Comparison of ENCODE assay signal across 11 cellular contexts in the genomic region with DNA sequence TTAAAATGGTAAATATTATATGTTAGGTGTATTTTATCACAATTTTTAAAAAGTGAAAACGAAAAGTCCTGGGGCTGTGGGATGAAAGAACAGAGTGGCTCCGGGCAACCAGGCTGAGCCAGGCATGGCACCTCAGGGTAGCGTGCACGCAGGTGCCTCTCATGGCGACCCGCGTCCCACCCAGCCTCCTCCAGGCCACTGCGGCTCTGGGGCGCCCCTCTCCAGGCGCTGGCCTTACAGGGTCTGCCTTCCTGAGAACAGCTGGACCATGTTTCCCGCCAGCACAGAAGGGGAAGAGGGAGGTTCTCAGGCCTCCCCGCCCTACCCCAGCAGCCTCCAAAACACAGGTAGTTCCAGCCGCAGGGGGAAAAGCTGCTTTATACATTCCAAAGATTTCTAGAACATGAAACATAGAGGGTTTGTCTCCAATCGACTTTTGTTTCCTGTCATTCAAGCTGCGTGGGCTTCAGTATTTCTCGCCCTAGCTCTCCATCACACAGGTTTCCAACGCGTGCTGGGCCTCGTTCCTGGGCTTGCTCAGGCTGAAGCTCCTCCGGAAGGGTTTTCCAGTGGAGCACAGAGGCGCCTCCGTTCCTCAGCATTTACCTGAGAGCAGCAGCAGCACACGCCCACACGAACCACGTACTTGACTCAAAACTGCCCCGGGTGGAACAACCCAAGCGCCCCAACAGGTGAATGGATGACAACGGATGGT. TPM values are rescaled to one million over a fixed set of nuclear protein-coding genes. Genes with fewer than 3 reads are reported as not detected.
DNase-seq lines count a peak whose midpoint lies in the region; ATAC-seq and TF ChIP-seq lines count a peak whose summit lies in the region.
"Had no signal": no experiment of that assay in that cellular context is flagged by ENCODE, and none has a peak within 500 bp of the region (broad histone marks: within the 10 kb centered on the region; RNA-seq: fewer than 3 reads in every experiment).

No MANE protein-coding gene starts in this region.

- H3K27ac Mint-ChIP-seq in CD4-positive, alpha-beta memory T cell, result peak overlapping the region; percentile 85 to 99 (median 94)
- H3K27ac Mint-ChIP-seq in central memory CD8-positive, alpha-beta T cell (ENCODE audit: low read depth), result peak overlapping the region; percentile 93

- peak overlapping the region; percentile 29 for H3K4ac ChIP-seq in trophoblast cell (ENCODE audit: low read depth, low read length)

- H3K27me3 Mint-ChIP-seq in CD4-positive, alpha-beta memory T cell, result no peaks in the 10 kb centered on the region
- no peaks in the 10 kb centered on the region for H3K27me3 Mint-ChIP-seq in central memory CD8-positive, alpha-beta T cell

- H3K4me1 ChIP-seq in CD4-positive, alpha-beta memory T cell (ENCODE audit: insufficient read depth, low read length), result peaks cover 99% of the 10 kb centered on the region
- H3K4me1 ChIP-seq in OCI-LY7 (ENCODE audit: insufficient read depth, low read length, poor library complexity, severe bottlenecking), result peaks cover 100% of the 10 kb centered on the region
- H3K4me1 ChIP-seq in trophoblast cell (ENCODE audit: control insufficient read depth in 1 of 2, insufficient read depth in 2 of 2, low read length in 2 of 2), result peaks cover 56 to 60% of the 10 kb centered on the region in 2 experiments

- no peak overlapping the region for H2BK5ac ChIP-seq in trophoblast cell (ENCODE audit: low read depth, low read length, poor library complexity)

- H2AK5ac ChIP-seq in trophoblast cell (ENCODE audit: low read length), result no peak overlapping the region

- H4K91ac ChIP-seq in trophoblast cell (ENCODE audit: low read depth, low read length), result no peak overlapping the region

- peak overlapping the region; percentile 51 to 58 for H3K4me3 ChIP-seq in CD4-positive, alpha-beta memory T cell (ENCODE audit: low read length in 2 of 2)
- peak overlapping the region; percentile 57 for H3K4me3 ChIP-seq in OCI-LY7 (ENCODE audit: low read depth, low read length, poor library complexity, severe bottlenecking)
- no peak overlapping the region for H3K4me3 ChIP-seq in trophoblast cell (ENCODE audit: low read depth, low read length)
- H3K4me3 ChIP-seq: MG63, SK-N-MC had no signal

- no TSS peak for BruUV-seq in OCI-LY7 (replicated peaks; lab: Mats Ljungman, UMichigan)

- peak overlapping the region; percentile 96 for H3K4me2 ChIP-seq in OCI-LY7 (ENCODE audit: low read length)
- no peak overlapping the region for H3K4me2 ChIP-seq in trophoblast cell (ENCODE audit: low read length)

- no peak for DNase-seq in CD4-positive, alpha-beta memory T cell
- DNase-seq in OCI-LY7 (ENCODE audit: low spot score), result no peak
- DNase-seq in central memory CD8-positive, alpha-beta T cell (ENCODE audit: low spot score in 2 of 2), result no peak
- DNase-seq in trophoblast cell, result peak; percentile 83 to 91
- DNase-seq in NCI-H1930 (lab: John Stamatoyannopoulos, UW), result no peak
- no peak for DNase-seq in HPDE6-E6E7 (ENCODE audit: extremely low spot score)
- DNase-seq in activated gamma-delta T cell treated with Interleukin-2 at 50 U/mL for 16 hours, result no peak
- DNase-seq: EL, MG63 had no signal

- ATAC-seq in central memory CD8-positive, alpha-beta T cell (replicated peaks; ENCODE audit: extremely low read depth, poor library complexity, severe bottlenecking), result no peak
- no peak for ATAC-seq in GM21447 (IDR thresholded peaks at IDR 0.05; ENCODE audit: unreplicated experiment)

- H3K18ac ChIP-seq in trophoblast cell (ENCODE audit: low read length), result no peak overlapping the region

- peaks cover 94% of the 10 kb centered on the region for H3K79me2 ChIP-seq in OCI-LY7 (ENCODE audit: insufficient read depth, low read depth, low read length)
- H3K79me2 ChIP-seq in trophoblast cell (ENCODE audit: control insufficient read depth, insufficient read depth, low read length, poor library complexity), result peaks cover 27% of the 10 kb centered on the region

- intact Hi-C loops in CD4-positive, alpha-beta memory T cell (cut with micrococcal nuclease), result no loop called here
- intact Hi-C loops in OCI-LY7 (cut with micrococcal nuclease; ENCODE audit: unreplicated experiment), result no loop called here

- peaks cover 33% of the 10 kb centered on the region for H3K79me1 ChIP-seq in trophoblast cell (ENCODE audit: low read length)

- H2BK12ac ChIP-seq in trophoblast cell (ENCODE audit: low read length), result peak overlapping the region; percentile 27

- peak overlapping the region; percentile 65 for H3K27ac ChIP-seq in CD4-positive, alpha-beta memory T cell (ENCODE audit: low read depth, low read length)
- H3K27ac ChIP-seq in OCI-LY7 (ENCODE audit: low read depth, low read length, poor library complexity, severe bottlenecking) (peak overlapping the region; percentile 97), trophoblast cell (ENCODE audit: low read depth, low read length) (no peak overlapping the region)
- H3K27ac ChIP-seq: SK-N-MC had no signal

- H4K8ac ChIP-seq in trophoblast cell (ENCODE audit: low read depth, low read length), result no peak overlapping the region

- H3K4me3 Mint-ChIP-seq in CD4-positive, alpha-beta memory T cell, result peak overlapping the region; percentile 76 to 92 (median 82)
- peak overlapping the region; percentile 80 for H3K4me3 Mint-ChIP-seq in central memory CD8-positive, alpha-beta T cell

- POLR2A ChIA-PET in CD4-positive, alpha-beta memory T cell (lab: Charles Lee; ENCODE audit: partially characterized antibody), result interaction anchor here (1.9 to 28.8 kb wide), 3 partner anchors 16 to 89 kb away, joined by 7 to 2105 read pairs (median 740); partner anchors contain the start of genes CDC42BPG, EHD1 and SF1
- POLR2A ChIA-PET in OCI-LY7 (lab: Charles Lee), result interaction anchor here (2.0 to 13.0 kb wide), 3 partner anchors 8 to 17 kb away, joined by 4 to 178 read pairs (median 25); no protein-coding TSS in a partner anchor

- H4K20me1 ChIP-seq in OCI-LY7 (ENCODE audit: insufficient read depth, low read length), result no peaks in the 10 kb centered on the region

- H3K4me1 Mint-ChIP-seq in CD4-positive, alpha-beta memory T cell, result peaks cover 54 to 95% (median 79%) of the 10 kb centered on the region in 4 donors
- peaks cover 78% of the 10 kb centered on the region for H3K4me1 Mint-ChIP-seq in central memory CD8-positive, alpha-beta T cell

- H3K27me3 ChIP-seq in CD4-positive, alpha-beta memory T cell (ENCODE audit: insufficient read depth, low read length), result no peaks in the 10 kb centered on the region
- no peaks in the 10 kb centered on the region for H3K27me3 ChIP-seq in trophoblast cell (ENCODE audit: insufficient read depth, low read length)
- H3K27me3 ChIP-seq: MG63 had no signal

- no peaks in the 10 kb centered on the region for H3K9me3 ChIP-seq in CD4-positive, alpha-beta memory T cell (ENCODE audit: control insufficient read depth in 1 of 2, low read length in 2 of 2)
- H3K9me3 ChIP-seq in OCI-LY7 (ENCODE audit: low read length), result no peaks in the 10 kb centered on the region
- H3K9me3 ChIP-seq in trophoblast cell (ENCODE audit: insufficient read depth, low read depth, low read length), result no peaks in the 10 kb centered on the region
- H3K9me3 ChIP-seq: MG63 had no signal

- H3K9me2 ChIP-seq in OCI-LY7 (ENCODE audit: insufficient read depth, low read length), result no peaks in the 10 kb centered on the region

- WGBS in trophoblast cell (ENCODE audit: extremely low coverage, insufficient coverage, insufficient read length), result 100% methylated on average over 1 of the region's 28 CpGs

- H4K12ac ChIP-seq in trophoblast cell (ENCODE audit: low read depth, low read length), result no peak overlapping the region

- CTCF ChIA-PET in CD4-positive, alpha-beta memory T cell (lab: Charles Lee; ENCODE audit: partially characterized antibody), result interaction anchor here (0.6 to 29.7 kb wide), 4 partner anchors 12 to 336 kb away, joined by 3 to 1245 read pairs (median 165); partner anchors contain the start of genes CDC42BPG and EHD1
- CTCF ChIA-PET in OCI-LY7 (lab: Charles Lee; ENCODE audit: unreplicated experiment), result interaction anchor here (2.9 kb wide), 1 partner anchor 20 kb away, joined by 16 read pairs; no protein-coding TSS in a partner anchor

- H3K9ac ChIP-seq in trophoblast cell (ENCODE audit: low read length), result no peak overlapping the region

- peaks cover 0 to 2% (median 0%) of the 10 kb centered on the region in 8 donors for H3K9me3 Mint-ChIP-seq in CD4-positive, alpha-beta memory T cell
- H3K9me3 Mint-ChIP-seq in central memory CD8-positive, alpha-beta T cell, result no peaks in the 10 kb centered on the region

- no peak overlapping the region for H2BK120ac ChIP-seq in trophoblast cell (ENCODE audit: insufficient read depth, low read length, poor library complexity)

- peaks cover 25% of the 10 kb centered on the region for H3K36me3 ChIP-seq in CD4-positive, alpha-beta memory T cell (ENCODE audit: insufficient read depth, low read length)
- H3K36me3 ChIP-seq in OCI-LY7 (ENCODE audit: insufficient read depth, low read length), result peaks cover 59% of the 10 kb centered on the region
- peaks cover 37 to 42% of the 10 kb centered on the region in 2 experiments for H3K36me3 ChIP-seq in trophoblast cell (ENCODE audit: control insufficient read depth in 1 of 2, insufficient read depth in 2 of 2, low read length in 2 of 2)

- TF ChIP-seq CTCF in OCI-LY7 (conservative IDR thresholded peaks at IDR 0.05; ENCODE audit: low read length), result 0 out of 2 replicates have a peak, but pooled peaks have one; percentile 20

- no peak overlapping the region for H3K14ac ChIP-seq in trophoblast cell (ENCODE audit: low read length)

- peaks cover 34 to 57% of the 10 kb centered on the region in 2 donors for H3K36me3 Mint-ChIP-seq in CD4-positive, alpha-beta memory T cell
- H3K36me3 Mint-ChIP-seq in central memory CD8-positive, alpha-beta T cell (ENCODE audit: insufficient read depth), result peaks cover 51% of the 10 kb centered on the region

- no peak overlapping the region for H3K23ac ChIP-seq in trophoblast cell (ENCODE audit: low read length)

- no peak overlapping the region for H2AFZ ChIP-seq in OCI-LY7 (ENCODE audit: low read length)
- peak overlapping the region; percentile 1 for H2AFZ ChIP-seq in trophoblast cell (ENCODE audit: insufficient read depth, low read length, poor library complexity)

RNA-seq across cellular contexts. Expression of gene EHD1, which starts 10.5 kb away (rescaled TPM):
- 100 to 1,000 TPM; 268 to 279 TPM for total RNA-seq in CD4-positive, alpha-beta memory T cell
- polyA plus RNA-seq in CD4-positive, alpha-beta memory T cell, result 100 to 1,000 TPM; 125 to 200 TPM
- total RNA-seq in OCI-LY7 (2014; rRNA removed; shearing (Covaris generic)), result 101 and 107 TPM in 2 replicates
- 153 and 177 TPM in 2 replicates for total RNA-seq in OCI-LY7 (2022)
- 138 and 148 TPM in 2 replicates for polyA plus RNA-seq in trophoblast cell (2013)

RNA-seq across cellular contexts. Expression of gene CDC42BPG, which starts 23.5 kb away (rescaled TPM):
- total RNA-seq in CD4-positive, alpha-beta memory T cell, result 1 to 10 TPM; 6.2 to 9.0 TPM
- under 1 TPM in 1 of 2 donors, not detected in 1; 0.62 TPM for polyA plus RNA-seq in CD4-positive, alpha-beta memory T cell
- total RNA-seq in OCI-LY7 (2014; rRNA removed; shearing (Covaris generic)), result 4.9 TPM in 2 replicates
- 3.5 and 5.1 TPM in 2 replicates for total RNA-seq in OCI-LY7 (2022)
- 19.4 and 20.9 TPM in 2 replicates for polyA plus RNA-seq in trophoblast cell (2013)

RNA-seq across cellular contexts. Expression of gene ATG2A, which starts 49.1 kb away (rescaled TPM):
- 10 to 100 TPM; 45.7 to 47.3 TPM for total RNA-seq in CD4-positive, alpha-beta memory T cell
- 1 to 10 TPM; 4.1 to 6.3 TPM for polyA plus RNA-seq in CD4-positive, alpha-beta memory T cell
- total RNA-seq in OCI-LY7 (2014; rRNA removed; shearing (Covaris generic)), result 18.1 and 29.0 TPM in 2 replicates
- total RNA-seq in OCI-LY7 (2022), result 28.2 and 28.7 TPM in 2 replicates
- 16.5 and 17.3 TPM in 2 replicates for polyA plus RNA-seq in trophoblast cell (2013)

RNA-seq across cellular contexts. Expression of gene PPP2R5B, which starts 56.6 kb away (rescaled TPM):
- 10 to 100 TPM; 14.0 to 15.8 TPM for total RNA-seq in CD4-positive, alpha-beta memory T cell
- 1 to 10 TPM; 5.6 to 8.8 TPM for polyA plus RNA-seq in CD4-positive, alpha-beta memory T cell
- 8.6 and 8.8 TPM in 2 replicates for total RNA-seq in OCI-LY7 (2014; rRNA removed; shearing (Covaris generic))
- total RNA-seq in OCI-LY7 (2022), result 13.3 and 16.2 TPM in 2 replicates
- polyA plus RNA-seq in trophoblast cell (2013), result 10.5 and 11.1 TPM in 2 replicates

RNA-seq across cellular contexts. Expression of gene MEN1, which starts 57.6 kb away (rescaled TPM):
- 10 to 100 TPM; 41.3 to 42.7 TPM for total RNA-seq in CD4-positive, alpha-beta memory T cell
- 10 to 100 TPM; 22.4 to 42.1 TPM for polyA plus RNA-seq in CD4-positive, alpha-beta memory T cell
- 29.8 and 44.4 TPM in 2 replicates for total RNA-seq in OCI-LY7 (2014; rRNA removed; shearing (Covaris generic))
- 71.6 and 72.4 TPM in 2 replicates for total RNA-seq in OCI-LY7 (2022)
- 53.4 and 53.7 TPM in 2 replicates for polyA plus RNA-seq in trophoblast cell (2013)

Comparison
In these comparisons a context has a peak if more than half of its experiments do, and no peak if none do; other contexts are left out.
1. DNase-seq: peak in trophoblast cell (2 of 2); none in CD4-positive, alpha-beta memory T cell (0 of 5), OCI-LY7 (single experiment), central memory CD8-positive, alpha-beta T cell (0 of 2), NCI-H1930 (0 of 2), HPDE6-E6E7 (single experiment) and activated gamma-delta T cell treated with Interleukin-2 at 50 U/mL for 16 hours (single experiment).